1 cellular context compared by ENCODE assay signal in genomic region chr5:179716286-179716685, GRCh38.
TF ChIP-seq lines count a peak whose summit lies in the region.

No MANE protein-coding gene starts in this region.

TF ChIP-seq in IMR-90, 13 proteins besides CTCF, POLR2A, EP300 and RAD21:
- TF ChIP-seq CHD1 (IDR thresholded peaks at IDR 0.05; ENCODE audit: low read depth, low read length) (no peak), MXI1 (IDR thresholded peaks at IDR 0.05; ENCODE audit: borderline replicate concordance, low read depth, low read length) (no peak), BHLHE40 (IDR thresholded peaks at IDR 0.05; ENCODE audit: low read depth, low read length) (no peak), MAFK (IDR thresholded peaks at IDR 0.05; ENCODE audit: low read depth, low read length) (no peak), CEBPB (IDR thresholded peaks at IDR 0.05; ENCODE audit: low read depth, low read length) (no peak), SMC3 (IDR thresholded peaks at IDR 0.05; ENCODE audit: low read depth, low read length) (no peak), NFE2L2 (IDR thresholded peaks at IDR 0.05; ENCODE audit: low read depth, low read length) (no peak), RFX5 (IDR thresholded peaks at IDR 0.05; ENCODE audit: low read depth, low read length) (no peak), RCOR1 (IDR thresholded peaks at IDR 0.05; ENCODE audit: insufficient replicate concordance, low read length) (no peak), MAZ (IDR thresholded peaks at IDR 0.05; ENCODE audit: borderline replicate concordance, low read depth, low read length) (no peak)
- TF ChIP-seq, protein P1, sequence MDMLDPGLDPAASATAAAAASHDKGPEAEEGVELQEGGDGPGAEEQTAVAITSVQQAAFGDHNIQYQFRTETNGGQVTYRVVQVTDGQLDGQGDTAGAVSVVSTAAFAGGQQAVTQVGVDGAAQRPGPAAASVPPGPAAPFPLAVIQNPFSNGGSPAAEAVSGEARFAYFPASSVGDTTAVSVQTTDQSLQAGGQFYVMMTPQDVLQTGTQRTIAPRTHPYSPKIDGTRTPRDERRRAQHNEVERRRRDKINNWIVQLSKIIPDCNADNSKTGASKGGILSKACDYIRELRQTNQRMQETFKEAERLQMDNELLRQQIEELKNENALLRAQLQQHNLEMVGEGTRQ (IDR thresholded peaks at IDR 0.05; ENCODE audit: low read depth, low read length) = no peak
- TF ChIP-seq, protein P2, sequence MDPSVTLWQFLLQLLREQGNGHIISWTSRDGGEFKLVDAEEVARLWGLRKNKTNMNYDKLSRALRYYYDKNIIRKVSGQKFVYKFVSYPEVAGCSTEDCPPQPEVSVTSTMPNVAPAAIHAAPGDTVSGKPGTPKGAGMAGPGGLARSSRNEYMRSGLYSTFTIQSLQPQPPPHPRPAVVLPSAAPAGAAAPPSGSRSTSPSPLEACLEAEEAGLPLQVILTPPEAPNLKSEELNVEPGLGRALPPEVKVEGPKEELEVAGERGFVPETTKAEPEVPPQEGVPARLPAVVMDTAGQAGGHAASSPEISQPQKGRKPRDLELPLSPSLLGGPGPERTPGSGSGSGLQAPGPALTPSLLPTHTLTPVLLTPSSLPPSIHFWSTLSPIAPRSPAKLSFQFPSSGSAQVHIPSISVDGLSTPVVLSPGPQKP (IDR thresholded peaks at IDR 0.05; ENCODE audit: borderline replicate concordance, low read depth, low read length) = no peak
